ENCODE assay signal across 28 cellular contexts in the genomic region with DNA sequence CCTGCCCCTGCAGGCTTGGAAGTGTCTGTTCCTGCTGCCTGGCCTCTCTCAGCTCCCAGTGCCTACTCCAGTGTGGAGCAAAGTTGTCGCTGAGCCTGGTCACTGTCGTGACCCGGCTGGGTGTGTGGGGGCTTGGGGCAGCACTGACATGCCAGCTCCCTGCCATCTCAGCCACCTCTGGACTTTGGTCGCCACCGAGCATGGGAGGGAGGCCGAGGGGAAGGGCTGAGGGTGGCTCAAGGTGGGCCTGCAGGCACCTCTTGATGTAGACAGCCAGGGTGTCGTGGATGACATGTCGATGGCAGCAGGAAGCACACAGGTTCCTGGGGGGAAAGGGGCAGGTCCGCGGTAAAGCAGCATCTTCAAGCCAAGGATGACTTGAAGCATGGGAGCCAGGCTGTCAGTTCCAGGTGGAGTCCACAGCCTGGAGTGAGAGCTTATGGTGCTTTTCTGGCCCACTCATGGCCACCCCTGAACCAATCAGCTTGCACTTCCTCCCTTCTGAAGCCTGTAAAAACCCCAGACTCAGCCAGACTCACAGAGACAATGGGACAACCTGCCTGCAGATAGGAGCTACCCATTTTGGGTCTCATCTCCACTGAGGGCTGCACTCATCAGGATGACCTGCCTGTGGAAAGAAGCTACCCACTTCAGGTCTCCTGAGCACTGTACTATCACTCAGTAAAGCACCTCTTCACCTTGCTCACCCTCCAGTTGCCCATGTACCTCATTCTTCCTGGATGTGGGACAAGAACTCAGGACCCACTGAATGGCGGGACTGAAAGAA.
"Had no signal": no experiment of that assay in that cellular context is flagged by ENCODE, and none has a peak within 500 bp of the region (broad histone marks: within the 10 kb centered on the region; RNA-seq: fewer than 3 reads in every experiment).

No MANE protein-coding gene starts in this region.

- ATAC-seq: activated CD4-positive, alpha-beta T cell treated with anti-CD3 and anti-CD28 coated beads for 36 hours; activated CD8-positive, alpha-beta memory T cell treated with anti-CD3 and anti-CD28 coated beads, Interleukin-2, amount 10 ng/mL, durations not matched to agents 7 days and 5 days; activated CD8-positive, alpha-beta T cell treated with anti-CD3 and anti-CD28 coated beads, Interleukin-2, amount 10 ng/mL, durations not matched to agents 7 days and 5 days; activated naive CD8-positive, alpha-beta T cell treated with anti-CD3 and anti-CD28 coated beads, Interleukin-2, amount 50 U/mL, for 24 hours; body of pancreas; foreskin keratinocyte; gastrocnemius medialis; heart left ventricle had no signal

- H3K36me3 ChIP-seq: adrenal gland, cardiac muscle cell, colonic mucosa, esophagus muscularis mucosa, gastrocnemius medialis had no signal

- H3K4me3 ChIP-seq: adrenal gland, body of pancreas, cardiac muscle cell, colonic mucosa, esophagus muscularis mucosa, gastrocnemius medialis, heart left ventricle had no signal

- H3K27me3 ChIP-seq: adrenal gland, body of pancreas, colonic mucosa, esophagus muscularis mucosa, foreskin keratinocyte, gastrocnemius medialis, heart left ventricle had no signal

- H3K27ac ChIP-seq: adrenal gland, body of pancreas, cardiac muscle cell, colonic mucosa, esophagus muscularis mucosa, foreskin keratinocyte, gastrocnemius medialis, heart left ventricle had no signal

- H3K9me3 ChIP-seq: adrenal gland, colonic mucosa, esophagus muscularis mucosa, gastrocnemius medialis had no signal

- DNase-seq: activated CD4-positive, alpha-beta memory T cell treated with anti-CD3 and anti-CD28 coated beads for 36 hours; activated CD4-positive, alpha-beta T cell treated with anti-CD3 and anti-CD28 coated beads for 36 hours; activated CD4-positive, alpha-beta T cell treated with anti-CD3 and anti-CD28 coated beads, Interleukin-2, amount 10 ng/mL, durations not matched to agents 24 days and 14 days; activated CD4-positive, CD25-positive, alpha-beta regulatory T cell; activated CD4-positive, CD25-positive, alpha-beta regulatory T cell treated with anti-CD3 and anti-CD28 coated beads, Interleukin-2, amount 50 U/mL, for 72 hours; activated CD8-positive, alpha-beta memory T cell treated with anti-CD3 and anti-CD28 coated beads, Interleukin-2, amount 10 ng/mL, durations not matched to agents 7 days and 5 days; activated CD8-positive, alpha-beta memory T cell treated with anti-CD3 and anti-CD28 coated beads, Interleukin-2, amount 50 U/mL, for 4 hours; activated CD8-positive, alpha-beta T cell treated with anti-CD3 and anti-CD28 coated beads, Interleukin-2, amount 10 ng/mL, durations not matched to agents 7 days and 5 days; activated effector memory CD4-positive, alpha-beta T cell treated with anti-CD3 and anti-CD28 coated beads, Interleukin-2, amount 50 U/mL, for 16 hours; activated naive CD4-positive, alpha-beta T cell treated with anti-CD3 and anti-CD28 coated beads for 36 hours; activated naive CD8-positive, alpha-beta T cell treated with anti-CD3 and anti-CD28 coated beads for 36 hours; activated naive CD8-positive, alpha-beta T cell treated with anti-CD3 and anti-CD28 coated beads, Interleukin-2, amount 50 U/mL, for 24 hours; activated T-cell treated with anti-CD3 and anti-CD28 coated beads, Interleukin-2, amount 50 U/mL, for 1 hour; activated T-cell treated with anti-CD3 and anti-CD28 coated beads, Interleukin-2, amount 50 U/mL, for 48 hours; adrenal gland; amygdala; aorta; body of pancreas; central memory CD4-positive, alpha-beta T cell; cerebellar nuclear complex; colonic mucosa; effector CD8-positive, alpha-beta T cell; foreskin keratinocyte; gastrocnemius medialis; glutamatergic neuron; heart left ventricle had no signal

- H3K4me1 ChIP-seq: adrenal gland, body of pancreas, colonic mucosa, foreskin keratinocyte, gastrocnemius medialis, heart left ventricle had no signal
